ENCODE assay signal across 11 cellular contexts in the genomic region with DNA sequence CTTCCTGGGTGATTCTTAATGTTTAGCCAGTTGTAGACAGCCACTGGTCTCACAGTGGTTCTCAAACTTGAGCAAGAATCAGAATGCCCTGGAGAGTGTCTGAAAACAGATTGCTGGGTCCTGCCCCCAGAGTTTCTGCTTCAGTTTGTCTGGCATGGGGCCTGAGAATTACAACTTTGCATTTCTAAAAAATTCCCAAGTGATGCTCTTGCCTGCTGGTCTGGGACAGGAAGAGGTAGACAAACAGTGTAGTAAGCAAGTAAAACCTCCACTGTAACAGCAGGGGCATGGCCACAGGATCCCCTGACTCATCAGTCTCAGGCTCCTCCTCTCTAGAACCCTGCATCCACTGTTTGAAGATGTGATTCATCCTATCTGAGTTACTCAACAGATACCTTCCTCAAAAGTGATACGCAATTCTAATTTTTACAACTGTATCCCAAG. TPM values are rescaled to one million over a fixed set of nuclear protein-coding genes. Genes with fewer than 3 reads are reported as not detected.
DNase-seq lines count a peak whose midpoint lies in the region; ATAC-seq and TF ChIP-seq lines count a peak whose summit lies in the region.
"Had no signal": no experiment of that assay in that cellular context is flagged by ENCODE, and none has a peak within 500 bp of the region (broad histone marks: within the 10 kb centered on the region; RNA-seq: fewer than 3 reads in every experiment).

No MANE protein-coding gene starts in this region.

- peak; percentile 99 for DNase-seq in EH (ENCODE audit: low read depth)
- DNase-seq in MG63, result peak; percentile 78
- peak; percentile 97 for DNase-seq in brain pericyte (ENCODE audit: low read depth, low spot score)
- peak; percentile 97 for DNase-seq in non-pigmented ciliary epithelial cell (ENCODE audit: low read depth)
- no peak for DNase-seq in gastrocnemius medialis
- no peak for DNase-seq in stimulated activated naive B cell treated with anti-CD40 and anti-IgM and Interleukin-4, amounts not matched to agents 10 μg/mL and 1 μg/mL and 100 μg/mL, for 72 hours
- no peak for DNase-seq in 8988T

- no peaks in the 10 kb centered on the region for H3K36me3 Mint-ChIP-seq in stimulated activated naive B cell treated with anti-CD40 and anti-IgM and Interleukin-4, amounts not matched to agents 10 μg/mL and 1 μg/mL and 100 μg/mL, for 72 hours

- intact Hi-C loops in gastrocnemius medialis (cut with DNase I; ENCODE audit: low total_unique reads), result no loop called here

- no peak overlapping the region for H3K27ac ChIP-seq in gastrocnemius medialis
- H3K27ac ChIP-seq: gastroesophageal sphincter, KMS-11 had no signal

- no peak overlapping the region for H3K27ac Mint-ChIP-seq in stimulated activated naive B cell treated with anti-CD40 and anti-IgM and Interleukin-4, amounts not matched to agents 10 μg/mL and 1 μg/mL and 100 μg/mL, for 72 hours
- H3K27ac Mint-ChIP-seq: nephron had no signal

- H3K4me1 ChIP-seq in gastrocnemius medialis, result no peaks in the 10 kb centered on the region

- ATAC-seq in gastrocnemius medialis, result no peak
- ATAC-seq in stimulated activated naive B cell treated with anti-CD40 and anti-IgM and Interleukin-4, amounts not matched to agents 10 μg/mL and 1 μg/mL and 100 μg/mL, for 72 hours (replicated peaks), result no peak
- ATAC-seq: gastroesophageal sphincter, GM12878 had no signal

- no peaks in the 10 kb centered on the region for H3K4me1 Mint-ChIP-seq in stimulated activated naive B cell treated with anti-CD40 and anti-IgM and Interleukin-4, amounts not matched to agents 10 μg/mL and 1 μg/mL and 100 μg/mL, for 72 hours

- no peak overlapping the region for H3K4me3 Mint-ChIP-seq in stimulated activated naive B cell treated with anti-CD40 and anti-IgM and Interleukin-4, amounts not matched to agents 10 μg/mL and 1 μg/mL and 100 μg/mL, for 72 hours
- H3K4me3 Mint-ChIP-seq: nephron had no signal

- no peak overlapping the region for H3K4me3 ChIP-seq in MG63
- H3K4me3 ChIP-seq in gastrocnemius medialis, result no peak overlapping the region
- H3K4me3 ChIP-seq: gastroesophageal sphincter, GM12878 had no signal

- peaks cover 71% of the 10 kb centered on the region for H3K36me3 ChIP-seq in MG63
- peaks cover 0 to 6% of the 10 kb centered on the region in 2 donors for H3K36me3 ChIP-seq in gastrocnemius medialis

- H3K27me3 Mint-ChIP-seq in stimulated activated naive B cell treated with anti-CD40 and anti-IgM and Interleukin-4, amounts not matched to agents 10 μg/mL and 1 μg/mL and 100 μg/mL, for 72 hours, result peaks cover 19 to 31% of the 10 kb centered on the region in 2 donors

- H3K27me3 ChIP-seq in MG63 (no peaks in the 10 kb centered on the region), gastrocnemius medialis (no peaks in the 10 kb centered on the region)
- H3K27me3 ChIP-seq: gastroesophageal sphincter had no signal

- H3K9me3 Mint-ChIP-seq in stimulated activated naive B cell treated with anti-CD40 and anti-IgM and Interleukin-4, amounts not matched to agents 10 μg/mL and 1 μg/mL and 100 μg/mL, for 72 hours, result peaks cover 0 to 5% of the 10 kb centered on the region in 2 donors

- in situ Hi-C loops in gastrocnemius medialis (cut with MboI; ENCODE audit: low sequenced_read_pairs in 4 of 4), result no loop called here

- no peaks in the 10 kb centered on the region for H3K9me3 ChIP-seq in MG63
- H3K9me3 ChIP-seq in gastrocnemius medialis, result no peaks in the 10 kb centered on the region
- H3K9me3 ChIP-seq: gastroesophageal sphincter had no signal

- no peak for TF ChIP-seq CTCF in gastrocnemius medialis (IDR thresholded peaks at IDR 0.05 in 4 of 5, conservative IDR thresholded peaks at IDR 0.05 in 1 of 5)

- TF ChIP-seq POLR2A in gastrocnemius medialis (IDR thresholded peaks at IDR 0.05), result no peak

RNA-seq across cellular contexts. Expression of a gene that starts 36.5 kb away (rescaled TPM):
- total RNA-seq in MG63 (2014; rRNA removed; shearing (Covaris generic); ENCODE audit: low replicate concordance), result 14.9 and 20.1 TPM in 2 replicates
- total RNA-seq in gastrocnemius medialis, result 1 to 10 TPM; 1.1 to 3.3 (median 1.5) TPM
- total RNA-seq: GM12878 had no signal

RNA-seq across cellular contexts. Expression of a gene that starts 53.3 kb away (rescaled TPM):
- not detected in 2 replicates for total RNA-seq in MG63 (2014; rRNA removed; shearing (Covaris generic); ENCODE audit: low replicate concordance)
- total RNA-seq in gastrocnemius medialis, result not detected
- total RNA-seq: GM12878 had no signal

Comparison
In these comparisons a context has a peak if more than half of its experiments do, and no peak if none do; other contexts are left out.
1. DNase-seq: peak in EH (single experiment), MG63 (single experiment), brain pericyte (single experiment) and non-pigmented ciliary epithelial cell (single experiment); none in gastrocnemius medialis (0 of 2), stimulated activated naive B cell treated with anti-CD40 and anti-IgM and Interleukin-4, amounts not matched to agents 10 μg/mL and 1 μg/mL and 100 μg/mL, for 72 hours (single experiment) and 8988T (single experiment).